11 cellular contexts compared by ENCODE assay signal in the genomic region with DNA sequence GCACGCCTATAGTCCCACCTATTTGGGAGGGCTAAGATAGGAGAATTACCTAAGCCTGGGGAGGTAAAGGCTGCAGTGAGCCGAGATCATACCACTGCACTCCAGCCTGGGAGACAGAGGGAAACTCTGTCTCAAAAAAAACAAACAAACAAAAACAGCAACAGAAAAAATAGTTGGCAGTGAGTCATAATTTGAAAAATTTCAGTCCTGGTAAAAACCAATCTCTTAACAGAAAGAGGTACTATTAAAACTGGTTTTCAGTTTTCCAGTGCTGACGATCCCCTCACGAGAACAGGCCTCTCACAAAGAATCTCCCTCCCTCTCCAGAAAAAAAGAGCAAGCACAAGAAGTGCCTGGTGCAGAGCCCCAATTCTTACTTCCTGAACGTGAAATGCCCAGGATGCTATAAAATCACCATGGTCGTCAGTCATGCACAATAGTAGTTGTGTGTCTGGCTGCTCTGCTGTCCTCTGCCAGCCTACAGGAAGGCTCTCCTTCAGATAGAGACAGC. TPM values are rescaled to one million over a fixed set of nuclear protein-coding genes. Genes with fewer than 3 reads are reported as not detected.
DNase-seq lines count a peak whose midpoint lies in the region; ATAC-seq and TF ChIP-seq lines count a peak whose summit lies in the region.
"Had no signal": no experiment of that assay in that cellular context is flagged by ENCODE, and none has a peak within 500 bp of the region (broad histone marks: within the 10 kb centered on the region; RNA-seq: fewer than 3 reads in every experiment).

No MANE protein-coding gene starts in this region.

- H3K36me3 ChIP-seq in mesendoderm (ENCODE audit: control insufficient read depth, insufficient read depth, low read length) (no peaks in the 10 kb centered on the region), thyroid gland (no peaks in the 10 kb centered on the region), H7 (replicated peaks; ENCODE audit: control insufficient read depth, insufficient read depth, low read length) (no peaks in the 10 kb centered on the region)

- peaks cover 29% of the 10 kb centered on the region for H3K79me2 ChIP-seq in mesendoderm (ENCODE audit: control insufficient read depth, insufficient read depth, low read length)

- H4K8ac ChIP-seq in mesendoderm (ENCODE audit: low read depth, low read length) = no peak overlapping the region

- no peak overlapping the region for H4K5ac ChIP-seq in mesendoderm (ENCODE audit: low read length)

- no peak overlapping the region for H3K23ac ChIP-seq in mesendoderm (ENCODE audit: low read length)

- ATAC-seq in HG03097 (IDR thresholded peaks at IDR 0.05; ENCODE audit: low FRiP score, unreplicated experiment) (no peak), GM19463 (IDR thresholded peaks at IDR 0.05; ENCODE audit: unreplicated experiment) (no peak)

- TF ChIP-seq CTCF in dorsolateral prefrontal cortex (IDR thresholded peaks at IDR 0.05 in 54 of 56, conservative IDR thresholded peaks at IDR 0.05 in 2 of 56; ENCODE audit: low read depth in 1 of 56, partially characterized antibody in 56 of 56) = no peak
- no peak for TF ChIP-seq CTCF in thyroid gland (IDR thresholded peaks at IDR 0.05)

- H3K9ac ChIP-seq in mesendoderm (ENCODE audit: low read length) = no peak overlapping the region

- H3K56ac ChIP-seq in mesendoderm (ENCODE audit: low read length) = peak overlapping the region; percentile 56

- peaks cover 5% of the 10 kb centered on the region for H3K79me1 ChIP-seq in mesendoderm (ENCODE audit: low read length)

- no peaks in the 10 kb centered on the region for H3K9me3 ChIP-seq in thyroid gland

- H3K4me3 ChIP-seq in dorsolateral prefrontal cortex (peak overlapping the region in 24 of 59 donors; percentile 2 to 43 (median 24)), mesendoderm (ENCODE audit: low read length) (no peak overlapping the region), thyroid gland (replicated peaks in 1 of 3) (no peak overlapping the region), H7 (ENCODE audit: insufficient read depth, low read depth, low read length) (no peak overlapping the region)

- intact Hi-C loops in dorsolateral prefrontal cortex (cut with DNase I) = loop anchor here in 1 of 2 donors (5.0 kb wide), 1 partner anchor 48 kb away; no protein-coding TSS in a partner anchor
- intact Hi-C loops in thyroid gland (cut with DNase I) = no loop called here

- H3K4ac ChIP-seq in mesendoderm (ENCODE audit: low read depth, low read length) = peak overlapping the region; percentile 31

- peaks cover 2% of the 10 kb centered on the region for H3K4me1 ChIP-seq in mesendoderm (ENCODE audit: control insufficient read depth, low read depth, low read length)
- peaks cover 22 to 27% of the 10 kb centered on the region in 2 donors for H3K4me1 ChIP-seq in thyroid gland

- no CpG with 5 or more reads among the region's 6 CpGs for WGBS in mesendoderm (ENCODE audit: extremely low coverage, insufficient coverage, low lambda C conversion rate)
- 51 to 55% methylated on average over 6 of the region's 6 CpGs for WGBS in thyroid gland, 2 donors

- H3K18ac ChIP-seq in mesendoderm (ENCODE audit: low read length) = no peak overlapping the region

- H2BK15ac ChIP-seq in mesendoderm (replicated peaks; ENCODE audit: low read depth) = no peak overlapping the region

- no peak overlapping the region for H2AK5ac ChIP-seq in mesendoderm (ENCODE audit: low read length)

- TF ChIP-seq POLR2A in thyroid gland (IDR thresholded peaks at IDR 0.05) = no peak

- no peaks in the 10 kb centered on the region for H3K27me3 ChIP-seq in dorsolateral prefrontal cortex
- H3K27me3 ChIP-seq in mesendoderm (ENCODE audit: insufficient read depth, low read length, poor library complexity) = no peaks in the 10 kb centered on the region
- no peaks in the 10 kb centered on the region for H3K27me3 ChIP-seq in thyroid gland
- no peaks in the 10 kb centered on the region for H3K27me3 ChIP-seq in H7 (ENCODE audit: control insufficient read depth, insufficient read depth, low read length)

- DNase-seq in M059J (ENCODE audit: low read depth) (peak; percentile 61), dorsolateral prefrontal cortex (no peak), mesendoderm (peak; percentile 26), thyroid gland (no peak), H7 (no peak), cerebellar nuclear complex (lab: John Stamatoyannopoulos, UW) (no peak)
- DNase-seq: cortex of kidney; immature natural killer cell; NK-92 treated with Interleukin-12 subunit alpha and Interleukin-12 subunit beta, amount 100 ng/mL, for 24 hours had no signal

- H2BK120ac ChIP-seq in mesendoderm (ENCODE audit: low read depth, low read length) = no peak overlapping the region

- H3K27ac ChIP-seq in dorsolateral prefrontal cortex (peak overlapping the region; percentile 54 to 96 (median 86)), mesendoderm (ENCODE audit: low read depth, low read length) (peak overlapping the region; percentile 82), thyroid gland (peak overlapping the region; percentile 22 to 66 (median 47))

- no peak overlapping the region for H2BK5ac ChIP-seq in mesendoderm (ENCODE audit: low read length)

- H3K4me2 ChIP-seq in mesendoderm (ENCODE audit: low read length) = no peak overlapping the region

RNA-seq across cellular contexts. Expression of a gene that starts 22.8 kb away (rescaled TPM):
- total RNA-seq in M059J (2014; rRNA removed; shearing (Covaris generic)) = 56.3 and 95.5 TPM in 2 replicates
- total RNA-seq in dorsolateral prefrontal cortex (100 to 1,000 TPM; 325 to 757 (median 413) TPM), thyroid gland (100 to 1,000 TPM in 1 of 4 donors, 10 to 100 TPM in 3; 75.5 to 103 (median 88.0) TPM)
- 132 TPM for polyA plus RNA-seq in mesendoderm (2013, experiment 1 of 2)
- 135 TPM for polyA plus RNA-seq in mesendoderm (2013, experiment 2 of 2)
- 95.1 and 123 TPM in 2 replicates for total RNA-seq in H7 (2014; rRNA removed; shearing (Covaris generic))

Comparison
In these comparisons a context has a peak if more than half of its experiments do, and no peak if none do; other contexts are left out.
1. DNase-seq: peak in M059J (single experiment) and mesendoderm (single experiment); none in dorsolateral prefrontal cortex (0 of 10), thyroid gland (0 of 2), H7 (single experiment) and cerebellar nuclear complex (0 of 2).
2. Peak in every context shown above with its lines, with median percentiles within 50 percentile points of each other: H3K27ac ChIP-seq.